In the genomic region with DNA sequence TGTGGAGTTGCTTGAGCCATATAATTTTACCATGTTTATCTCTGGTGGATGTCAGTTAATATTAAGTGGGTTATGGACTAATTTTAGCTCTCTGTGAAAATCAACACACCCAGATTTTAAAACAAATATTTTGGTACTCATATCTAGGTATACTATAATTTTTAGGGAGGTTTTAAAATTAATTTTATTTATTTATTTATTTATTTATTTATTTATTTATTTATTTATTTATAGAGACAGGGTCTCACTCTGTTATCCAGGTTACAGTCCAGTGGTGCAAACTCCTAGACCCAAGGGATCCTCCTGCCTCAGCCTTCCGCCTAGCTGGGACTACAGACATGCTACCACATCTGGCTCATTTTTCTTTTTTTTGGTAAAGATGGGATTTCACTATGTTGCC, we compare ENCODE assay signal across 1 cellular context.
TF ChIP-seq lines count a peak whose summit lies in the region.

No MANE protein-coding gene starts in this region.

TF ChIP-seq in HEK293, 187 proteins besides CTCF, POLR2A, EP300 and RAD21 (continued from another document and continues in another):
- TF ChIP-seq, protein P1, sequence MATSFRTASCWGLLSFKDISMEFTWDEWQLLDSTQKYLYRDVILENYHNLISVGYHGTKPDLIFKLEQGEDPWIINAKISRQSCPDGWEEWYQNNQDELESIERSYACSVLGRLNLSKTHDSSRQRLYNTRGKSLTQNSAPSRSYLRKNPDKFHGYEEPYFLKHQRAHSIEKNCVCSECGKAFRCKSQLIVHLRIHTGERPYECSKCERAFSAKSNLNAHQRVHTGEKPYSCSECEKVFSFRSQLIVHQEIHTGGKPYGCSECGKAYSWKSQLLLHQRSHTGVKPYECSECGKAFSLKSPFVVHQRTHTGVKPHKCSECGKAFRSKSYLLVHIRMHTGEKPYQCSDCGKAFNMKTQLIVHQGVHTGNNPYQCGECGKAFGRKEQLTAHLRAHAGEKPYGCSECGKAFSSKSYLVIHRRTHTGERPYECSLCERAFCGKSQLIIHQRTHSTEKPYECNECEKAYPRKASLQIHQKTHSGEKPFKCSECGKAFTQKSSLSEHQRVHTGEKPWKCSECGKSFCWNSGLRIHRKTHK (tag by site-specific recombination; IDR thresholded peaks at IDR 0.05): no peak
- TF ChIP-seq ZNF404 (tag by site-specific recombination; IDR thresholded peaks at IDR 0.05) (no peak), ZNF239 (tag by site-specific recombination; IDR thresholded peaks at IDR 0.05) (no peak), ZNF555 (tag by site-specific recombination; conservative IDR thresholded peaks at IDR 0.05) (peak; percentile 70), ZNF76 (tag by site-specific recombination; IDR thresholded peaks at IDR 0.05; ENCODE audit: borderline replicate concordance, low read depth) (no peak), ZNF837 (tag by site-specific recombination; IDR thresholded peaks at IDR 0.05) (no peak), ZNF664 (tag by site-specific recombination; IDR thresholded peaks at IDR 0.05) (no peak), ZNF768 (tag by site-specific recombination; IDR thresholded peaks at IDR 0.05) (no peak), ZFP41 (tag by site-specific recombination; IDR thresholded peaks at IDR 0.05; ENCODE audit: borderline replicate concordance) (no peak), ZFHX2 (tag by site-specific recombination; conservative IDR thresholded peaks at IDR 0.05) (no peak), SP3 (tag by site-specific recombination; IDR thresholded peaks at IDR 0.05) (no peak), ZNF37A (tag by site-specific recombination; IDR thresholded peaks at IDR 0.05) (no peak), HOXA7 (CRISPR knock-in tag; IDR thresholded peaks at IDR 0.05; ENCODE audit: borderline replicate concordance) (no peak), ZNF585B (tag by site-specific recombination; IDR thresholded peaks at IDR 0.05) (no peak), KLF16 (tag by site-specific recombination; IDR thresholded peaks at IDR 0.05) (no peak), ZNF416 (tag by site-specific recombination; IDR thresholded peaks at IDR 0.05) (no peak), YY2 (tag by site-specific recombination; IDR thresholded peaks at IDR 0.05) (no peak), ZSCAN30 (tag by site-specific recombination; IDR thresholded peaks at IDR 0.05) (no peak), ZNF791 (tag by site-specific recombination; IDR thresholded peaks at IDR 0.05) (no peak), ZNF146 (tag by site-specific recombination; IDR thresholded peaks at IDR 0.05) (no peak), ZNF324 (tag by site-specific recombination; IDR thresholded peaks at IDR 0.05) (no peak), ZNF112 (tag by site-specific recombination; IDR thresholded peaks at IDR 0.05) (no peak), ZNF175 (tag by site-specific recombination; IDR thresholded peaks at IDR 0.05) (no peak), KLF9 (tag by site-specific recombination; IDR thresholded peaks at IDR 0.05; ENCODE audit: low read depth) (no peak), MZF1 (tag by site-specific recombination; IDR thresholded peaks at IDR 0.05; ENCODE audit: borderline replicate concordance) (no peak), TCF7L2 (IDR thresholded peaks at IDR 0.05; ENCODE audit: borderline replicate concordance, low read depth, low read length) (no peak), SP7 (tag by site-specific recombination; IDR thresholded peaks at IDR 0.05) (no peak), ZBTB8A (tag by site-specific recombination; IDR thresholded peaks at IDR 0.05) (peak; percentile 67), SALL2 (tag by site-specific recombination; IDR thresholded peaks at IDR 0.05; ENCODE audit: borderline replicate concordance) (no peak), ZNF266 (tag by site-specific recombination; IDR thresholded peaks at IDR 0.05; ENCODE audit: low read depth) (no peak), GLI4 (tag by site-specific recombination; IDR thresholded peaks at IDR 0.05) (no peak), GLI2 (tag by site-specific recombination; IDR thresholded peaks at IDR 0.05; ENCODE audit: borderline replicate concordance, low read depth) (no peak), ZNF529 (tag by site-specific recombination; IDR thresholded peaks at IDR 0.05; ENCODE audit: insufficient replicate concordance) (no peak), ZNF610 (tag by site-specific recombination; IDR thresholded peaks at IDR 0.05; ENCODE audit: borderline replicate concordance) (no peak), ZFP37 (tag by site-specific recombination; IDR thresholded peaks at IDR 0.05) (no peak), ZNF433 (tag by site-specific recombination; IDR thresholded peaks at IDR 0.05; ENCODE audit: low read depth) (0 out of 2 replicates have a peak, but pooled peaks have one; percentile 37), ZNF335 (tag by site-specific recombination; conservative IDR thresholded peaks at IDR 0.05) (no peak), ZNF521 (tag by site-specific recombination; IDR thresholded peaks at IDR 0.05) (no peak), ZNF747 (tag by site-specific recombination; IDR thresholded peaks at IDR 0.05) (no peak), GLIS2 (tag by site-specific recombination; IDR thresholded peaks at IDR 0.05) (no peak), ZNF157 (tag by site-specific recombination; IDR thresholded peaks at IDR 0.05) (no peak), ZNF2 (tag by site-specific recombination; IDR thresholded peaks at IDR 0.05) (no peak)
- TF ChIP-seq, protein P2, sequence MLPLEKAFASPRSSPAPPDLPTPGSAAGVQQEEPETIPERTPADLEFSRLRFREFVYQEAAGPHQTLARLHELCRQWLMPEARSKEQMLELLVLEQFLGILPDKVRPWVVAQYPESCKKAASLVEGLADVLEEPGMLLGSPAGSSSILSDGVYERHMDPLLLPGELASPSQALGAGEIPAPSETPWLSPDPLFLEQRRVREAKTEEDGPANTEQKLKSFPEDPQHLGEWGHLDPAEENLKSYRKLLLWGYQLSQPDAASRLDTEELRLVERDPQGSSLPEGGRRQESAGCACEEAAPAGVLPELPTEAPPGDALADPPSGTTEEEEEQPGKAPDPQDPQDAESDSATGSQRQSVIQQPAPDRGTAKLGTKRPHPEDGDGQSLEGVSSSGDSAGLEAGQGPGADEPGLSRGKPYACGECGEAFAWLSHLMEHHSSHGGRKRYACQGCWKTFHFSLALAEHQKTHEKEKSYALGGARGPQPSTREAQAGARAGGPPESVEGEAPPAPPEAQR (tag by site-specific recombination; IDR thresholded peaks at IDR 0.05): no peak
- TF ChIP-seq, protein P3, sequence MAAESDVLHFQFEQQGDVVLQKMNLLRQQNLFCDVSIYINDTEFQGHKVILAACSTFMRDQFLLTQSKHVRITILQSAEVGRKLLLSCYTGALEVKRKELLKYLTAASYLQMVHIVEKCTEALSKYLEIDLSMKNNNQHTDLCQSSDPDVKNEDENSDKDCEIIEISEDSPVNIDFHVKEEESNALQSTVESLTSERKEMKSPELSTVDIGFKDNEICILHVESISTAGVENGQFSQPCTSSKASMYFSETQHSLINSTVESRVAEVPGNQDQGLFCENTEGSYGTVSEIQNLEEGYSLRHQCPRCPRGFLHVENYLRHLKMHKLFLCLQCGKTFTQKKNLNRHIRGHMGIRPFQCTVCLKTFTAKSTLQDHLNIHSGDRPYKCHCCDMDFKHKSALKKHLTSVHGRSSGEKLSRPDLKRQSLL (tag by site-specific recombination; IDR thresholded peaks at IDR 0.05): no peak
- TF ChIP-seq, protein P4, sequence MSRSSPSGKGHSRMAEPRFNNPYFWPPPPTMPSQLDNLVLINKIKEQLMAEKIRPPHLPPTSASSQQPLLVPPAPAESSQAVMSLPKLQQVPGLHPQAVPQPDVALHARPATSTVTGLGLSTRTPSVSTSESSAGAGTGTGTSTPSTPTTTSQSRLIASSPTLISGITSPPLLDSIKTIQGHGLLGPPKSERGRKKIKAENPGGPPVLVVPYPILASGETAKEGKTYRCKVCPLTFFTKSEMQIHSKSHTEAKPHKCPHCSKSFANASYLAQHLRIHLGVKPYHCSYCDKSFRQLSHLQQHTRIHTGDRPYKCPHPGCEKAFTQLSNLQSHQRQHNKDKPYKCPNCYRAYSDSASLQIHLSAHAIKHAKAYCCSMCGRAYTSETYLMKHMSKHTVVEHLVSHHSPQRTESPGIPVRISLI (tag by site-specific recombination; IDR thresholded peaks at IDR 0.05): no peak
- TF ChIP-seq, protein P5, sequence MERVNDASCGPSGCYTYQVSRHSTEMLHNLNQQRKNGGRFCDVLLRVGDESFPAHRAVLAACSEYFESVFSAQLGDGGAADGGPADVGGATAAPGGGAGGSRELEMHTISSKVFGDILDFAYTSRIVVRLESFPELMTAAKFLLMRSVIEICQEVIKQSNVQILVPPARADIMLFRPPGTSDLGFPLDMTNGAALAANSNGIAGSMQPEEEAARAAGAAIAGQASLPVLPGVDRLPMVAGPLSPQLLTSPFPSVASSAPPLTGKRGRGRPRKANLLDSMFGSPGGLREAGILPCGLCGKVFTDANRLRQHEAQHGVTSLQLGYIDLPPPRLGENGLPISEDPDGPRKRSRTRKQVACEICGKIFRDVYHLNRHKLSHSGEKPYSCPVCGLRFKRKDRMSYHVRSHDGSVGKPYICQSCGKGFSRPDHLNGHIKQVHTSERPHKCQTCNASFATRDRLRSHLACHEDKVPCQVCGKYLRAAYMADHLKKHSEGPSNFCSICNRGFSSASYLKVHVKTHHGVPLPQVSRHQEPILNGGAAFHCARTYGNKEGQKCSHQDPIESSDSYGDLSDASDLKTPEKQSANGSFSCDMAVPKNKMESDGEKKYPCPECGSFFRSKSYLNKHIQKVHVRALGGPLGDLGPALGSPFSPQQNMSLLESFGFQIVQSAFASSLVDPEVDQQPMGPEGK (tag by site-specific recombination; IDR thresholded peaks at IDR 0.05): no peak
- TF ChIP-seq, protein P6, sequence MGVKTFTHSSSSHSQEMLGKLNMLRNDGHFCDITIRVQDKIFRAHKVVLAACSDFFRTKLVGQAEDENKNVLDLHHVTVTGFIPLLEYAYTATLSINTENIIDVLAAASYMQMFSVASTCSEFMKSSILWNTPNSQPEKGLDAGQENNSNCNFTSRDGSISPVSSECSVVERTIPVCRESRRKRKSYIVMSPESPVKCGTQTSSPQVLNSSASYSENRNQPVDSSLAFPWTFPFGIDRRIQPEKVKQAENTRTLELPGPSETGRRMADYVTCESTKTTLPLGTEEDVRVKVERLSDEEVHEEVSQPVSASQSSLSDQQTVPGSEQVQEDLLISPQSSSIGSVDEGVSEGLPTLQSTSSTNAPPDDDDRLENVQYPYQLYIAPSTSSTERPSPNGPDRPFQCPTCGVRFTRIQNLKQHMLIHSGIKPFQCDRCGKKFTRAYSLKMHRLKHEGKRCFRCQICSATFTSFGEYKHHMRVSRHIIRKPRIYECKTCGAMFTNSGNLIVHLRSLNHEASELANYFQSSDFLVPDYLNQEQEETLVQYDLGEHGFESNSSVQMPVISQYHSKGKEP (tag by site-specific recombination; IDR thresholded peaks at IDR 0.05): no peak
- TF ChIP-seq, protein P7, sequence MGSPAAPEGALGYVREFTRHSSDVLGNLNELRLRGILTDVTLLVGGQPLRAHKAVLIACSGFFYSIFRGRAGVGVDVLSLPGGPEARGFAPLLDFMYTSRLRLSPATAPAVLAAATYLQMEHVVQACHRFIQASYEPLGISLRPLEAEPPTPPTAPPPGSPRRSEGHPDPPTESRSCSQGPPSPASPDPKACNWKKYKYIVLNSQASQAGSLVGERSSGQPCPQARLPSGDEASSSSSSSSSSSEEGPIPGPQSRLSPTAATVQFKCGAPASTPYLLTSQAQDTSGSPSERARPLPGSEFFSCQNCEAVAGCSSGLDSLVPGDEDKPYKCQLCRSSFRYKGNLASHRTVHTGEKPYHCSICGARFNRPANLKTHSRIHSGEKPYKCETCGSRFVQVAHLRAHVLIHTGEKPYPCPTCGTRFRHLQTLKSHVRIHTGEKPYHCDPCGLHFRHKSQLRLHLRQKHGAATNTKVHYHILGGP (tag by site-specific recombination; IDR thresholded peaks at IDR 0.05): no peak
- TF ChIP-seq, protein P8, sequence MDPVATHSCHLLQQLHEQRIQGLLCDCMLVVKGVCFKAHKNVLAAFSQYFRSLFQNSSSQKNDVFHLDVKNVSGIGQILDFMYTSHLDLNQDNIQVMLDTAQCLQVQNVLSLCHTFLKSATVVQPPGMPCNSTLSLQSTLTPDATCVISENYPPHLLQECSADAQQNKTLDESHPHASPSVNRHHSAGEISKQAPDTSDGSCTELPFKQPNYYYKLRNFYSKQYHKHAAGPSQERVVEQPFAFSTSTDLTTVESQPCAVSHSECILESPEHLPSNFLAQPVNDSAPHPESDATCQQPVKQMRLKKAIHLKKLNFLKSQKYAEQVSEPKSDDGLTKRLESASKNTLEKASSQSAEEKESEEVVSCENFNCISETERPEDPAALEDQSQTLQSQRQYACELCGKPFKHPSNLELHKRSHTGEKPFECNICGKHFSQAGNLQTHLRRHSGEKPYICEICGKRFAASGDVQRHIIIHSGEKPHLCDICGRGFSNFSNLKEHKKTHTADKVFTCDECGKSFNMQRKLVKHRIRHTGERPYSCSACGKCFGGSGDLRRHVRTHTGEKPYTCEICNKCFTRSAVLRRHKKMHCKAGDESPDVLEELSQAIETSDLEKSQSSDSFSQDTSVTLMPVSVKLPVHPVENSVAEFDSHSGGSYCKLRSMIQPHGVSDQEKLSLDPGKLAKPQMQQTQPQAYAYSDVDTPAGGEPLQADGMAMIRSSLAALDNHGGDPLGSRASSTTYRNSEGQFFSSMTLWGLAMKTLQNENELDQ (tag by site-specific recombination; IDR thresholded peaks at IDR 0.05; ENCODE audit: low read depth): no peak
- TF ChIP-seq, protein P9, sequence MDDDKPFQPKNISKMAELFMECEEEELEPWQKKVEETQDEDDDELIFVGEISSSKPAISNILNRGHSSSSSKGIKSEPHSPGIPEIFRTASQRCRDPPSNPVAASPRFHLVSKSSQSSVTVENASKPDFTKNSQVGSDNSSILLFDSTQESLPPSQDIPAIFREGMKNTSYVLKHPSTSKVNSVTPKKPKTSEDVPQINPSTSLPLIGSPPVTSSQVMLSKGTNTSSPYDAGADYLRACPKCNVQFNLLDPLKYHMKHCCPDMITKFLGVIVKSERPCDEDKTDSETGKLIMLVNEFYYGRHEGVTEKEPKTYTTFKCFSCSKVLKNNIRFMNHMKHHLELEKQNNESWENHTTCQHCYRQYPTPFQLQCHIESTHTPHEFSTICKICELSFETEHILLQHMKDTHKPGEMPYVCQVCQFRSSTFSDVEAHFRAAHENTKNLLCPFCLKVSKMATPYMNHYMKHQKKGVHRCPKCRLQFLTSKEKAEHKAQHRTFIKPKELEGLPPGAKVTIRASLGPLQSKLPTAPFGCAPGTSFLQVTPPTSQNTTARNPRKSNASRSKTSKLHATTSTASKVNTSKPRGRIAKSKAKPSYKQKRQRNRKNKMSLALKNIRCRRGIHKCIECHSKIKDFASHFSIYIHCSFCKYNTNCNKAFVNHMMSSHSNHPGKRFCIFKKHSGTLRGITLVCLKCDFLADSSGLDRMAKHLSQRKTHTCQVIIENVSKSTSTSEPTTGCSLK (tag by site-specific recombination; IDR thresholded peaks at IDR 0.05): no peak
